In the genomic region with DNA sequence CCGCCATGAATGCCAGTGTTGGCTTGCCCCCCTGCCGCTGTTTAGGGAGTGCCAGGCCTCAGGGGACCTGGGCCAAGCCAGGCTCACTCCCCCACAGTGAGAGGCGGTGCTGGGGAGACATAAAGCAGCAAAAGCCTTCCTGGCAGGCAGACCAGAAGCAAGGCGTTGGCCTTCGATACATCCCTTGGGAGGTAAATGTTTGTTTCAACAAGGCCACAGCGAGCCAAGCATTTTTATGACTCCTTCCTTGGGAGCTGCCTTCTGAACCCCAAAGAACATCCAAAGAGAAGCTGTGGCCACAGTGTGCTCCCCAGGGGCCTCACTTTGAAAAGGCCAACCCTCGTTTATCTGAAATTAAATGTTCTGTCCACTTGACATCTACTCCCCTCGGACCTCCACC, we compare ENCODE assay signal across 1 cellular context.
TF ChIP-seq lines count a peak whose summit lies in the region.

No MANE protein-coding gene starts in this region.

TF ChIP-seq in IMR-90, 13 proteins besides CTCF, POLR2A, EP300 and RAD21:
- TF ChIP-seq MXI1 (IDR thresholded peaks at IDR 0.05; ENCODE audit: borderline replicate concordance, low read depth, low read length) (no peak), CHD1 (IDR thresholded peaks at IDR 0.05; ENCODE audit: low read depth, low read length) (no peak), MAZ (IDR thresholded peaks at IDR 0.05; ENCODE audit: borderline replicate concordance, low read depth, low read length) (no peak), BHLHE40 (IDR thresholded peaks at IDR 0.05; ENCODE audit: low read depth, low read length) (no peak), SMC3 (IDR thresholded peaks at IDR 0.05; ENCODE audit: low read depth, low read length) (no peak), FOS (IDR thresholded peaks at IDR 0.05; ENCODE audit: low read depth, low read length) (no peak), NFE2L2 (IDR thresholded peaks at IDR 0.05; ENCODE audit: low read depth, low read length) (no peak), RCOR1 (IDR thresholded peaks at IDR 0.05; ENCODE audit: insufficient replicate concordance, low read length) (no peak)
- TF ChIP-seq, protein P1, sequence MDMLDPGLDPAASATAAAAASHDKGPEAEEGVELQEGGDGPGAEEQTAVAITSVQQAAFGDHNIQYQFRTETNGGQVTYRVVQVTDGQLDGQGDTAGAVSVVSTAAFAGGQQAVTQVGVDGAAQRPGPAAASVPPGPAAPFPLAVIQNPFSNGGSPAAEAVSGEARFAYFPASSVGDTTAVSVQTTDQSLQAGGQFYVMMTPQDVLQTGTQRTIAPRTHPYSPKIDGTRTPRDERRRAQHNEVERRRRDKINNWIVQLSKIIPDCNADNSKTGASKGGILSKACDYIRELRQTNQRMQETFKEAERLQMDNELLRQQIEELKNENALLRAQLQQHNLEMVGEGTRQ (IDR thresholded peaks at IDR 0.05; ENCODE audit: low read depth, low read length) = no peak
